18 cellular contexts compared by ENCODE assay signal in the genomic region with DNA sequence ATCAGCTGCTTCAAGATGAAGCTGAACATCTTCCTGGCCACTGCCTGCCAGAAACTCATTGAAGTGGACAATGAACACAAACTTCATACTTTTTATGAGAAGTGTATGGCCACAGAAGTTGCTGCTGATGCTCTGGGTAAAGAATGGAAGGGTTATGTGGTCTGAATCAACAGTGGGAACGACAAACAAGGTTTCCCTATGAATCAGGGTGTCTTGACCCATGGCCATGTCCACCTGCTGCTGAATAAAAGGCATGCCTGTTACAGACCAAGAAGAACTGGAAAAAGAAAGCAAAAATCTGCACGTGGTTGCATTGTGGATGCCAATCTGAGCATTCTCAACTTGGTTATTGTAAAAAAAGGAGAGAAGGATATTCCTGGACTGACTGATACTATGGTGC. TPM values are rescaled to one million over a fixed set of nuclear protein-coding genes. Genes with fewer than 3 reads are reported as not detected.
DNase-seq lines count a peak whose midpoint lies in the region; ATAC-seq, FAIRE-seq and TF ChIP-seq lines count a peak whose summit lies in the region.
"Had no signal": no experiment of that assay in that cellular context is flagged by ENCODE, and none has a peak within 500 bp of the region (broad histone marks: within the 10 kb centered on the region; RNA-seq: fewer than 3 reads in every experiment).

No MANE protein-coding gene starts in this region.

- peaks cover 30% of the 10 kb centered on the region for H3K4me1 Mint-ChIP-seq in T-helper 17 cell
- peaks cover 37% of the 10 kb centered on the region for H3K4me1 Mint-ChIP-seq in stimulated activated effector memory CD8-positive, alpha-beta T cell treated with anti-CD3 and anti-CD28 coated beads, Interleukin-12 subunit alpha, Interleukin-12 subunit beta, amount 100 ng/mL, for 72 hours

- no peak for FAIRE-seq in HepG2 (lab: Jason Lieb, UNC)
- FAIRE-seq: kidney had no signal

- no peak overlapping the region for H2AFZ ChIP-seq in HepG2 (ENCODE audit: low read length)
- H2AFZ ChIP-seq in PC-3 (ENCODE audit: low read length) = no peak overlapping the region

- intact Hi-C loops in HepG2 (cut with micrococcal nuclease; ENCODE audit: unreplicated experiment) (loop anchor here (2.0 kb wide), 1 partner anchor 372 kb away; no protein-coding TSS in a partner anchor), right lobe of liver (cut with DNase I) (loop anchor here in 1 of 2 donors (10.0 kb wide), 1 partner anchor 60 kb away; no protein-coding TSS in a partner anchor), PC-3 (cut with micrococcal nuclease) (no loop called here)

- no peaks in the 10 kb centered on the region for H3K27me3 Mint-ChIP-seq in T-helper 17 cell

- no peak overlapping the region for H3K4me3 ChIP-seq in HepG2 (replicated peaks in 1 of 3; ENCODE audit: insufficient read depth in 1 of 3, low read depth in 2 of 3, low read length in 3 of 3)
- no peak overlapping the region for H3K4me3 ChIP-seq in right lobe of liver
- H3K4me3 ChIP-seq in PC-3 (ENCODE audit: low read length) = no peak overlapping the region
- H3K4me3 ChIP-seq: esophagus muscularis mucosa, HAP-1, suprapubic skin had no signal

- H3K4me2 ChIP-seq in HepG2 (ENCODE audit: low read depth, low read length) (0 out of 2 replicates have a peak overlapping the region, but pooled peaks have one; percentile 16), PC-3 (ENCODE audit: low read length) (no peak overlapping the region)

- no peaks in the 10 kb centered on the region for H3K79me2 ChIP-seq in HepG2 (ENCODE audit: insufficient read depth, low read length)
- H3K79me2 ChIP-seq in PC-3 (ENCODE audit: low read length) = no peaks in the 10 kb centered on the region

- POLR2A ChIA-PET in HepG2 (lab: Yijun Ruan, JAX) = interaction anchor here (1.2 kb wide), 1 partner anchor 15 kb away, joined by 3 read pairs; no protein-coding TSS in a partner anchor
- POLR2A ChIA-PET in PC-3 (lab: Charles Lee; ENCODE audit: unreplicated experiment) = no interaction called here

- H3K27ac Mint-ChIP-seq in T-helper 17 cell = peak overlapping the region; percentile 97
- H3K27ac Mint-ChIP-seq in stimulated activated effector memory CD8-positive, alpha-beta T cell treated with anti-CD3 and anti-CD28 coated beads, Interleukin-12 subunit alpha, Interleukin-12 subunit beta, amount 100 ng/mL, for 72 hours = peak overlapping the region; percentile 87

- H4K20me1 ChIP-seq in HepG2 (ENCODE audit: insufficient read depth, low read length) (no peaks in the 10 kb centered on the region), PC-3 (ENCODE audit: low read length) (no peaks in the 10 kb centered on the region)

- no peaks in the 10 kb centered on the region for H3K9me2 ChIP-seq in PC-3 (replicated peaks; ENCODE audit: low read length)

- WGBS in HepG2 (ENCODE audit: low lambda C conversion rate) = 16% methylated on average over 2 of the region's 2 CpGs
- 46% methylated on average over 2 of the region's 2 CpGs for WGBS in right lobe of liver (ENCODE audit: insufficient coverage, low coverage, low lambda C conversion rate, missing lambda C conversion rate)

- H3K9ac ChIP-seq in HepG2 (ENCODE audit: insufficient read depth, low read depth, low read length) (no peak overlapping the region), PC-3 (ENCODE audit: low read length) (no peak overlapping the region)

- H3K36me3 ChIP-seq in HepG2 (replicated peaks in 1 of 2; ENCODE audit: control insufficient read depth in 1 of 2, insufficient read depth in 2 of 2, low read length in 2 of 2) (no peaks in the 10 kb centered on the region), right lobe of liver (no peaks in the 10 kb centered on the region), PC-3 (ENCODE audit: low read depth, low read length) (no peaks in the 10 kb centered on the region)
- H3K36me3 ChIP-seq: esophagus muscularis mucosa, HAP-1, suprapubic skin had no signal

- TF ChIP-seq CTCF in HepG2 (CRISPR knock-in tag; IDR thresholded peaks at IDR 0.05) (no peak), right lobe of liver (IDR thresholded peaks at IDR 0.05) (no peak), PC-3 (conservative IDR thresholded peaks at IDR 0.05; ENCODE audit: low read depth, low read length) (no peak)

- ATAC-seq in HepG2 = no peak
- ATAC-seq in right lobe of liver = no peak
- peak; percentile 42 for ATAC-seq in HG03135 (IDR thresholded peaks at IDR 0.05; ENCODE audit: unreplicated experiment)
- no peak for ATAC-seq in T-helper 17 cell
- ATAC-seq in stimulated activated effector memory CD8-positive, alpha-beta T cell treated with anti-CD3 and anti-CD28 coated beads, Interleukin-12 subunit alpha, Interleukin-12 subunit beta, amount 100 ng/mL, for 72 hours = no peak
- ATAC-seq in HG03521 (IDR thresholded peaks at IDR 0.05; ENCODE audit: unreplicated experiment) = no peak
- no peak for ATAC-seq in PC-3

- in situ Hi-C loops in HepG2 (cut with HindIII; ENCODE audit: extremely low pct_ligation_motif_present, low pct_unique_long_range_greater_than_20kb) = no loop called here

- no peaks in the 10 kb centered on the region for H3K9me3 Mint-ChIP-seq in stimulated activated effector memory CD8-positive, alpha-beta T cell treated with anti-CD3 and anti-CD28 coated beads, Interleukin-12 subunit alpha, Interleukin-12 subunit beta, amount 100 ng/mL, for 72 hours

- no peaks in the 10 kb centered on the region for H3K9me3 ChIP-seq in HepG2 (ENCODE audit: low read length)
- no peaks in the 10 kb centered on the region for H3K9me3 ChIP-seq in right lobe of liver
- no peaks in the 10 kb centered on the region for H3K9me3 ChIP-seq in T-helper 17 cell (ENCODE audit: control insufficient read depth, low read length, poor library complexity, severe bottlenecking)
- H3K9me3 ChIP-seq in PC-3 (ENCODE audit: low read length) = no peaks in the 10 kb centered on the region
- H3K9me3 ChIP-seq: esophagus muscularis mucosa, HAP-1, suprapubic skin had no signal

- H3K4me1 ChIP-seq in HepG2 (ENCODE audit: insufficient read depth, low read length) = peaks cover 21% of the 10 kb centered on the region
- no peaks in the 10 kb centered on the region for H3K4me1 ChIP-seq in right lobe of liver
- peaks cover 16% of the 10 kb centered on the region for H3K4me1 ChIP-seq in PC-3 (ENCODE audit: insufficient read depth, low read length)

- H3K36me3 Mint-ChIP-seq in T-helper 17 cell (ENCODE audit: low read depth) = peaks cover 2% of the 10 kb centered on the region
- no peaks in the 10 kb centered on the region for H3K36me3 Mint-ChIP-seq in stimulated activated effector memory CD8-positive, alpha-beta T cell treated with anti-CD3 and anti-CD28 coated beads, Interleukin-12 subunit alpha, Interleukin-12 subunit beta, amount 100 ng/mL, for 72 hours

- TF ChIP-seq POLR2A in HepG2 (IDR thresholded peaks at IDR 0.05; ENCODE audit: insufficient read depth in 1 of 2, low read depth in 2 of 2, low read length in 2 of 2) (no peak), right lobe of liver (IDR thresholded peaks at IDR 0.05) (no peak)

- H3K4me3 Mint-ChIP-seq in T-helper 17 cell = peak overlapping the region; percentile 82
- H3K4me3 Mint-ChIP-seq in stimulated activated effector memory CD8-positive, alpha-beta T cell treated with anti-CD3 and anti-CD28 coated beads, Interleukin-12 subunit alpha, Interleukin-12 subunit beta, amount 100 ng/mL, for 72 hours = peak overlapping the region; percentile 78

- BruUV-seq in HepG2 (replicated peaks; lab: Mats Ljungman, UMichigan) (no TSS peak), PC-3 (replicated peaks; lab: Mats Ljungman, UMichigan) (no TSS peak)

- DNase-seq in HepG2 (ENCODE audit: low spot score) (no peak), right lobe of liver (no peak), T-helper 17 cell (no peak), LoVo (ENCODE audit: low spot score) (no peak), PC-3 (no peak)
- no peak for DNase-seq in stimulated activated effector memory CD8-positive, alpha-beta T cell treated with anti-CD3 and anti-CD28 coated beads, Interleukin-12 subunit alpha, Interleukin-12 subunit beta, amount 100 ng/mL, for 72 hours (ENCODE audit: low spot score in 2 of 2)
- DNase-seq: activated CD4-positive, CD25-positive, alpha-beta regulatory T cell; dermis blood vessel endothelial cell; DMS153; kidney; NCI-H1048; NCI-H2171 treated with DMSO at 0.1 percent for 48 hours; posterior cingulate gyrus had no signal

- no peak for TF ChIP-seq EP300 in HepG2 (IDR thresholded peaks at IDR 0.05; ENCODE audit: low read depth in 2 of 2, low read length in 2 of 2)
- TF ChIP-seq EP300 in HepG2 (CRISPR knock-in tag; IDR thresholded peaks at IDR 0.05; ENCODE audit: borderline replicate concordance) = no peak

- H3K27me3 ChIP-seq in HepG2 (ENCODE audit: control insufficient read depth in 1 of 2, insufficient read depth in 2 of 2, low read length in 2 of 2) = no peaks in the 10 kb centered on the region
- H3K27me3 ChIP-seq in right lobe of liver = no peaks in the 10 kb centered on the region
- no peaks in the 10 kb centered on the region for H3K27me3 ChIP-seq in PC-3 (ENCODE audit: low read length)
- H3K27me3 ChIP-seq: esophagus muscularis mucosa, suprapubic skin had no signal

- no peak overlapping the region for H3K27ac ChIP-seq in HepG2 (ENCODE audit: extremely low read length, insufficient read depth, low read length)
- H3K27ac ChIP-seq in right lobe of liver = no peak overlapping the region
- no peak overlapping the region for H3K27ac ChIP-seq in PC-3 (ENCODE audit: low read length)
- H3K27ac ChIP-seq: esophagus muscularis mucosa, suprapubic skin had no signal

- no peaks in the 10 kb centered on the region for H3F3A ChIP-seq in PC-3 (ENCODE audit: low read length, unreplicated experiment)

- TF ChIP-seq RAD21 in HepG2 (CRISPR knock-in tag; IDR thresholded peaks at IDR 0.05) = no peak

- CTCF ChIA-PET in HepG2 (lab: Yijun Ruan, JAX; ENCODE audit: low intra/inter-chr PET ratio, low total read pairs) = no interaction called here
- CTCF ChIA-PET in PC-3 (lab: Charles Lee) = interaction anchor here (3.7 kb wide), 1 partner anchor 11 kb away, joined by 35 read pairs; no protein-coding TSS in a partner anchor

RNA-seq across cellular contexts. Expression of a gene that starts 22.2 kb away (rescaled TPM):
- 4.2 and 7.5 TPM in 2 replicates for total RNA-seq in HepG2 (2016; rRNA removed; fragmentation: Illumina TruSeq; extraction: Trizol)
- 0.40 and 0.71 TPM in 2 replicates for total RNA-seq in HepG2 (2016; cell fraction: cytosol; rRNA removed; fragmentation: Illumina TruSeq; extraction: Trizol; ENCODE audit: low read depth)
- total RNA-seq in HepG2 (2016; cell fraction: insoluble cytoplasmic fraction; rRNA removed; fragmentation: Illumina TruSeq; extraction: Trizol) = 4.6 and 6.5 TPM in 2 replicates
- total RNA-seq in HepG2 (2016; cell fraction: membrane; rRNA removed; fragmentation: Illumina TruSeq; extraction: Trizol) = 2.8 and 3.6 TPM in 2 replicates
- total RNA-seq in HepG2 (2016; cell fraction: nucleus; rRNA removed; fragmentation: Illumina TruSeq; extraction: Trizol) = 2.7 and 2.9 TPM in 2 replicates
- 0.41 and 0.50 TPM in 2 replicates for polyA plus RNA-seq in HepG2 (2011; rRNA removed)
- polyA plus RNA-seq in HepG2 (2011; cell fraction: cytosol; rRNA removed) = 0.21 and 0.51 TPM in 2 replicates
- polyA plus RNA-seq in HepG2 (2011; cell fraction: nucleus; rRNA removed) = 0.18 and 0.52 TPM in 2 replicates
- polyA plus RNA-seq in HepG2 (2012) = 0.56 and 1.1 TPM in 2 replicates
- polyA plus RNA-seq in HepG2 (2016; cell fraction: cytosol; fragmentation: Illumina TruSeq; extraction: Trizol; ENCODE audit: low read depth) = 0.20 TPM in 2 replicates
- 4.2 and 5.5 TPM in 2 replicates for polyA plus RNA-seq in HepG2 (2016; cell fraction: insoluble cytoplasmic fraction; fragmentation: Illumina TruSeq; extraction: Trizol; ENCODE audit: low read depth)
- polyA plus RNA-seq in HepG2 (2016; cell fraction: membrane; fragmentation: Illumina TruSeq; extraction: Trizol; ENCODE audit: low read depth) = 1.1 and 1.2 TPM in 2 replicates
- polyA plus RNA-seq in HepG2 (2016; cell fraction: nucleus; fragmentation: Illumina TruSeq; extraction: Trizol; ENCODE audit: insufficient read depth, low read depth) = 2.7 and 3.7 TPM in 2 replicates
- polyA minus RNA-seq in HepG2 (2011; rRNA and poly(A)+ RNA removed; ENCODE audit: low replicate concordance) = 0.10 and 3.6 TPM in 2 replicates
- polyA minus RNA-seq in HepG2 (2011; cell fraction: cytosol; rRNA and poly(A)+ RNA removed) = 0.99 and 1.6 TPM in 2 replicates
- polyA minus RNA-seq in HepG2 (2011; cell fraction: nucleus; rRNA and poly(A)+ RNA removed) = 0.52 and 1.2 TPM in 2 replicates
- 100 to 1,000 TPM in 1 of 6 experiments, 10 to 100 TPM in 2, 1 to 10 TPM in 3; 1.6 to 106 (median 15.2) TPM for total RNA-seq in right lobe of liver
- total RNA-seq in T-helper 17 cell = 100 to 1,000 TPM; 117 to 139 TPM
- total RNA-seq in PC-3 (2014; rRNA removed) = 3.9 and 4.2 TPM in 2 replicates

RNA-seq across cellular contexts. Expression of a gene that starts 52.0 kb away (rescaled TPM):
- 61.7 and 83.2 TPM in 2 replicates for total RNA-seq in HepG2 (2016; rRNA removed; fragmentation: Illumina TruSeq; extraction: Trizol)
- 25.1 and 31.7 TPM in 2 replicates for total RNA-seq in HepG2 (2016; cell fraction: cytosol; rRNA removed; fragmentation: Illumina TruSeq; extraction: Trizol; ENCODE audit: low read depth)
- total RNA-seq in HepG2 (2016; cell fraction: insoluble cytoplasmic fraction; rRNA removed; fragmentation: Illumina TruSeq; extraction: Trizol) = 61.7 and 79.4 TPM in 2 replicates
- 42.0 and 43.8 TPM in 2 replicates for total RNA-seq in HepG2 (2016; cell fraction: membrane; rRNA removed; fragmentation: Illumina TruSeq; extraction: Trizol)
- 77.0 and 77.1 TPM in 2 replicates for total RNA-seq in HepG2 (2016; cell fraction: nucleus; rRNA removed; fragmentation: Illumina TruSeq; extraction: Trizol)
- polyA plus RNA-seq in HepG2 (2011; rRNA removed) = 59.2 and 62.2 TPM in 2 replicates
- polyA plus RNA-seq in HepG2 (2011; cell fraction: cytosol; rRNA removed) = 27.3 and 42.8 TPM in 2 replicates
- 60.1 and 69.2 TPM in 2 replicates for polyA plus RNA-seq in HepG2 (2011; cell fraction: nucleus; rRNA removed)
- polyA plus RNA-seq in HepG2 (2012) = 35.9 and 38.7 TPM in 2 replicates
- polyA plus RNA-seq in HepG2 (2016; cell fraction: cytosol; fragmentation: Illumina TruSeq; extraction: Trizol; ENCODE audit: low read depth) = 7.7 and 9.4 TPM in 2 replicates
- polyA plus RNA-seq in HepG2 (2016; cell fraction: insoluble cytoplasmic fraction; fragmentation: Illumina TruSeq; extraction: Trizol; ENCODE audit: low read depth) = 58.0 and 61.2 TPM in 2 replicates
- 16.9 and 19.1 TPM in 2 replicates for polyA plus RNA-seq in HepG2 (2016; cell fraction: membrane; fragmentation: Illumina TruSeq; extraction: Trizol; ENCODE audit: low read depth)
- polyA plus RNA-seq in HepG2 (2016; cell fraction: nucleus; fragmentation: Illumina TruSeq; extraction: Trizol; ENCODE audit: insufficient read depth, low read depth) = 60.1 and 64.2 TPM in 2 replicates
- 26.8 and 53.5 TPM in 2 replicates for polyA minus RNA-seq in HepG2 (2011; rRNA and poly(A)+ RNA removed; ENCODE audit: low replicate concordance)
- 26.7 and 30.0 TPM in 2 replicates for polyA minus RNA-seq in HepG2 (2011; cell fraction: cytosol; rRNA and poly(A)+ RNA removed)
- polyA minus RNA-seq in HepG2 (2011; cell fraction: nucleus; rRNA and poly(A)+ RNA removed) = 152 and 170 TPM in 2 replicates
- total RNA-seq in right lobe of liver = 10 to 100 TPM; 20.2 to 26.6 (median 25.3) TPM
- 10 to 100 TPM; 76.6 to 77.9 TPM for total RNA-seq in T-helper 17 cell
- total RNA-seq in PC-3 (2014; rRNA removed) = 36.1 and 42.6 TPM in 2 replicates
